In the genomic region with DNA sequence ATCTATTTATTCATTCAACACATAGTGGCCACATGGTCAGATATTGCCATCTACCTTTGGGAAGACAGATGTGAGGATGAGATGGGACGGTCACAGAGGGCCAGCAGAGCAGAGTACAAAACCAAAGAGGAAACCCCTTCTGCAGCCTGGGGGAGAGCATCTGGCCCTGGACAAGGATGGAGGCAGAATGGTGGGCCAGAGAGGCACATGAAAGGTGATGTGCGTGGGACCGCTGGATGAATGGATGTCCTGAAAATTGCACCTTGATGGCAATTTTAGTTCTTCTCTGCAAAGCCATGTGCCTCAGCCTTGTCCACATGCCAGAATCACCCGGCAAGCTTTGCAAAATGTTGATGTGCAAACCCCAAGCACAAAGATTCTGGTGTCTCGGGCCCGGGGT, we compare ENCODE assay signal across 21 cellular contexts.
"Had no signal": no experiment of that assay in that cellular context is flagged by ENCODE, and none has a peak within 500 bp of the region (broad histone marks: within the 10 kb centered on the region; RNA-seq: fewer than 3 reads in every experiment).

No MANE protein-coding gene starts in this region.

- H3K9me3 Mint-ChIP-seq: activated naive CD4-positive, alpha-beta T cell treated with anti-CD3 and anti-CD28 coated beads, Interleukin-2, amount 50 U/mL, for 24 hours; activated T-cell treated with anti-CD3 and anti-CD28 coated beads, Interleukin-2, amount 50 U/mL, for 4 hours; activated T-helper 17 cell treated with anti-CD3 and anti-CD28 coated beads, Interleukin-2, amount 50 U/mL, for 72 hours; central memory CD8-positive, alpha-beta T cell; natural killer cell treated with Interleukin-12 subunit alpha and Interleukin-12 subunit beta and Interleukin-15 and Interleukin-18, amount 100 ng/mL, for 72 hours had no signal

- H3K36me3 ChIP-seq: heart left ventricle, neutrophil, ovary, tibial nerve had no signal

- H3K9me3 ChIP-seq: heart left ventricle, mucosa of descending colon, neutrophil, ovary, tibial nerve had no signal

- H3K4me3 ChIP-seq: heart left ventricle, lung, mucosa of descending colon, ovary, tibial nerve had no signal

- H3K36me3 Mint-ChIP-seq: activated naive CD4-positive, alpha-beta T cell treated with anti-CD3 and anti-CD28 coated beads, Interleukin-2, amount 50 U/mL, for 24 hours; natural killer cell treated with Interleukin-12 subunit alpha and Interleukin-12 subunit beta and Interleukin-15 and Interleukin-18, amount 100 ng/mL, for 72 hours had no signal

- H3K27me3 ChIP-seq: foreskin keratinocyte, heart left ventricle, neutrophil, ovary, tibial nerve had no signal

- ATAC-seq: activated T-cell treated with anti-CD3 and anti-CD28 coated beads, Interleukin-2, amount 50 U/mL, for 4 hours; activated T-helper 17 cell treated with anti-CD3 and anti-CD28 coated beads, Interleukin-2, amount 50 U/mL, for 72 hours; esophagus mucosa; foreskin keratinocyte had no signal

- H3K27ac Mint-ChIP-seq: activated naive CD4-positive, alpha-beta T cell treated with anti-CD3 and anti-CD28 coated beads, Interleukin-2, amount 50 U/mL, for 24 hours; activated T-helper 17 cell treated with anti-CD3 and anti-CD28 coated beads, Interleukin-2, amount 50 U/mL, for 72 hours; natural killer cell treated with Interleukin-12 subunit alpha and Interleukin-12 subunit beta and Interleukin-15 and Interleukin-18, amount 100 ng/mL, for 72 hours; progenitor cell of endocrine pancreas had no signal

- H3K27ac ChIP-seq: ovary, tibial nerve had no signal

- FAIRE-seq: bronchial epithelial cell had no signal

- DNase-seq: activated CD4-positive, alpha-beta T cell treated with anti-CD3 and anti-CD28 coated beads for 4 hours; activated CD4-positive, alpha-beta T cell treated with anti-CD3 and anti-CD28 coated beads, Interleukin-2, amount 50 U/mL, for 4 hours; activated gamma-delta T cell treated with Interleukin-2 at 50 U/mL for 16 hours; activated T-cell treated with anti-CD3 and anti-CD28 coated beads, Interleukin-2, amount 50 U/mL, for 4 hours; cortex of kidney; foreskin keratinocyte; kidney glomerular epithelial cell; stimulated activated naive CD4-positive, alpha-beta T cell treated with Interleukin-2 at 50 U/mL for 16 hours had no signal

- H3K4me3 Mint-ChIP-seq: activated naive CD4-positive, alpha-beta T cell treated with anti-CD3 and anti-CD28 coated beads, Interleukin-2, amount 50 U/mL, for 24 hours; activated T-cell treated with anti-CD3 and anti-CD28 coated beads, Interleukin-2, amount 50 U/mL, for 4 hours; activated T-helper 17 cell treated with anti-CD3 and anti-CD28 coated beads, Interleukin-2, amount 50 U/mL, for 72 hours; central memory CD8-positive, alpha-beta T cell; natural killer cell treated with Interleukin-12 subunit alpha and Interleukin-12 subunit beta and Interleukin-15 and Interleukin-18, amount 100 ng/mL, for 72 hours had no signal
